Comparison of ENCODE assay signal across 6 cellular contexts in the genomic region with DNA sequence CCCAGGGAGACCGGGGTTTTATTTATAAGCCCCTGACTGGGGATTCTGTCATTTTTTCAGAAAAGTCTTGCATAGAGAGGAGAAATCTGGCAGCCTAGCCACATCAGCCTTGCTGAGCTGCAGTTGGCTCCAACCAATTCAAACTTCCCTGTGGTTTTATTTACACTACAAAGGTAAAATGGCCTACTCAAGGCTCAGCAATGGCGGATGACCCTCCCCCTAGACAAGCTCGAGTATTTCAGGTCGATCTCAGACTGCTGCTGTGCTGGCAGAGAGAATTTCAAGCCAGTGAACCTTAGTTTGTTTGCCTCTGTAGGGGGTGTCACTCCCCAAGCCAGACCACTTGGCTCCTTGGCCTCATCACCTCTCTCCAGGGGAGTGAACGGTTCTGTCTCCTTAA. TPM values are rescaled to one million over a fixed set of nuclear protein-coding genes. Genes with fewer than 3 reads are reported as not detected.
"Had no signal": no experiment of that assay in that cellular context is flagged by ENCODE, and none has a peak within 500 bp of the region (broad histone marks: within the 10 kb centered on the region; RNA-seq: fewer than 3 reads in every experiment).

No MANE protein-coding gene starts in this region.

RNA-seq across cellular contexts. Expression of a gene that starts 52.9 kb away (rescaled TPM):
- total RNA-seq: GM23248, H1, H4, H7, H9, HFFc6 had no signal
- polyA plus RNA-seq: GM23248, H1 had no signal
